ENCODE assay signal across 23 cellular contexts in the genomic region with DNA sequence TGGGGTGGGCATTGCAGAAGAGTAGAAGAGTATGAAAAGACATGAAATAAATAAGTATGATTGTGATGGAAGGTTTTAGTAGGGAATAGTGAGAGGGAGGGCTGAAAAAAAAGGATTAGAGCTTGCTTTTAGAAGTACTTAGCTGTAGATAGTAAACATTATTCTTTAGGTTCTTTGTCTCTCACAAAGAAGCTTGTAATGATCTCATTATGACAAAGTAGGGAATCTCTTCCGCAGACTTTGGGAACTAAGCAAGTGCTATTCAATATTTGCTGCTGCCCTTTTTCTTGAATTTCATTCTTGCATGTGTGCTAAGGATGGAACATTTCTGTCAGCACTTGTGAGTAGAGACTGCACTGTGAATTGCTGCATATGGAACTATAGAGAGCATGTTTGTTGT.
DNase-seq lines count a peak whose midpoint lies in the region; ATAC-seq and TF ChIP-seq lines count a peak whose summit lies in the region.
"Had no signal": no experiment of that assay in that cellular context is flagged by ENCODE, and none has a peak within 500 bp of the region (broad histone marks: within the 10 kb centered on the region; RNA-seq: fewer than 3 reads in every experiment).

No MANE protein-coding gene starts in this region.

- intact Hi-C loops in aorta (cut with DNase I), result loop anchor here in 1 of 2 donors (2.0 kb wide), 1 partner anchor 196 kb away; no protein-coding TSS in a partner anchor

- H3K79me2 ChIP-seq in ACC112 (ENCODE audit: control insufficient read depth, insufficient read depth, low read length, unreplicated experiment) (peaks cover 3% of the 10 kb centered on the region), H9 (ENCODE audit: insufficient read depth, low read length) (no peaks in the 10 kb centered on the region; the same call in 1 of the 2 replicates)

- H3K4me1 ChIP-seq in ACC112 (ENCODE audit: control insufficient read depth, insufficient read depth, low read length, unreplicated experiment) (peaks cover 73% of the 10 kb centered on the region), H9 (ENCODE audit: insufficient read depth, low read length) (no peaks in the 10 kb centered on the region), aorta (ENCODE audit: control insufficient read depth in 1 of 2, insufficient read depth in 2 of 2, low read length in 2 of 2) (peaks cover 2 to 3% of the 10 kb centered on the region in 2 donors)

- no peak overlapping the region for H3K56ac ChIP-seq in H9 (ENCODE audit: insufficient read length, low read depth, low read length)

- H3K4me2 ChIP-seq in H9 (ENCODE audit: insufficient read depth, insufficient read length, low read length), result no peak overlapping the region

- H2BK12ac ChIP-seq in H9 (ENCODE audit: insufficient read length, low read depth, low read length), result no peak overlapping the region

- H3K4ac ChIP-seq in H9 (ENCODE audit: low read depth, low read length), result no peak overlapping the region

- no peak overlapping the region for H3K4me3 Mint-ChIP-seq in H9
- H3K4me3 Mint-ChIP-seq: activated naive CD8-positive, alpha-beta T cell; IgD-negative memory B cell; naive thymus-derived CD4-positive, alpha-beta T cell; T-helper 17 cell had no signal

- no peak overlapping the region for H4K8ac ChIP-seq in H9 (replicated peaks; ENCODE audit: insufficient read length, low read depth, low read length)

- H3K27ac ChIP-seq in ACC112 (ENCODE audit: low read depth, low read length) (peak overlapping the region; percentile 85; the same call in 1 of the 2 replicates), H9 (ENCODE audit: insufficient read length, low read depth, low read length) (no peak overlapping the region), VCaP (peak overlapping the region; percentile 10; the same call in 1 of the 2 replicates), aorta (ENCODE audit: low read depth in 1 of 2, low read length in 2 of 2) (no peak overlapping the region)
- H3K27ac ChIP-seq: foreskin keratinocyte, pancreas, upper lobe of right lung had no signal

- H3K9me3 ChIP-seq in H9 (ENCODE audit: control insufficient read depth, low read depth, low read length) (no peaks in the 10 kb centered on the region), aorta (ENCODE audit: control insufficient read depth, low read length) (no peaks in the 10 kb centered on the region)
- H3K9me3 ChIP-seq: BE2C, pancreas, upper lobe of right lung had no signal

- H3K79me1 ChIP-seq in H9 (ENCODE audit: insufficient read depth, low read depth, low read length, poor library complexity, severe bottlenecking), result no peaks in the 10 kb centered on the region

- H2AFZ ChIP-seq in ACC112 (ENCODE audit: low read length, unreplicated experiment), result no peak overlapping the region
- no peak overlapping the region for H2AFZ ChIP-seq in H9 (ENCODE audit: low read length)

- H3K36me3 Mint-ChIP-seq in H9 (ENCODE audit: insufficient read depth in 1 of 3, low read depth in 3 of 3), result no peaks in the 10 kb centered on the region; a peak in 1 of 7 replicates
- H3K36me3 Mint-ChIP-seq in activated naive CD4-positive, alpha-beta T cell treated with anti-CD3 and anti-CD28 coated beads, Interleukin-2, amount 50 U/mL, for 72 hours, result no peaks in the 10 kb centered on the region
- H3K36me3 Mint-ChIP-seq: IgD-negative memory B cell had no signal

- H3K23ac ChIP-seq in H9 (ENCODE audit: insufficient read length, low read depth, low read length), result no peak overlapping the region

- H3K27me3 ChIP-seq in ACC112 (ENCODE audit: insufficient read depth, low read length), result no peaks in the 10 kb centered on the region
- H3K27me3 ChIP-seq in H9 (ENCODE audit: insufficient read depth, low read length), result no peaks in the 10 kb centered on the region
- H3K27me3 ChIP-seq in aorta (ENCODE audit: control insufficient read depth in 1 of 2, insufficient read depth in 2 of 2, low read length in 1 of 2), result no peaks in the 10 kb centered on the region
- H3K27me3 ChIP-seq: BE2C, foreskin keratinocyte, pancreas, upper lobe of right lung had no signal

- no peak overlapping the region for H3K18ac ChIP-seq in H9 (ENCODE audit: insufficient read length, low read depth, low read length)

- no peak overlapping the region for H4K91ac ChIP-seq in H9 (ENCODE audit: insufficient read length, low read depth, low read length)

- no peak overlapping the region for H2BK20ac ChIP-seq in H9 (ENCODE audit: low read depth, low read length, poor library complexity, severe bottlenecking)

- H3K27ac Mint-ChIP-seq in H9, result peak overlapping the region in 2 of 3 experiments; percentile 0 to 46; a peak in 3 of 7 replicates
- H3K27ac Mint-ChIP-seq in activated naive CD4-positive, alpha-beta T cell treated with anti-CD3 and anti-CD28 coated beads, Interleukin-2, amount 50 U/mL, for 72 hours, result no peak overlapping the region
- H3K27ac Mint-ChIP-seq: activated naive CD8-positive, alpha-beta T cell; IgD-negative memory B cell; naive thymus-derived CD4-positive, alpha-beta T cell; T-helper 17 cell had no signal

- no peak overlapping the region for H2AK5ac ChIP-seq in H9 (ENCODE audit: insufficient read length, low read length)

- H3T11ph ChIP-seq in H9 (ENCODE audit: low read length), result no peak overlapping the region

- no peaks in the 10 kb centered on the region for H3K9me3 Mint-ChIP-seq in H9
- no peaks in the 10 kb centered on the region for H3K9me3 Mint-ChIP-seq in activated naive CD4-positive, alpha-beta T cell treated with anti-CD3 and anti-CD28 coated beads, Interleukin-2, amount 50 U/mL, for 72 hours
- H3K9me3 Mint-ChIP-seq: IgD-negative memory B cell; naive thymus-derived CD4-positive, alpha-beta T cell had no signal

- peaks cover 21 to 23% of the 10 kb centered on the region in 2 experiments for H3K4me1 Mint-ChIP-seq in H9
- H3K4me1 Mint-ChIP-seq: IgD-negative memory B cell; naive thymus-derived CD4-positive, alpha-beta T cell; T-helper 17 cell had no signal

- no peak overlapping the region for H2BK120ac ChIP-seq in H9 (ENCODE audit: low read depth, low read length, poor library complexity, severe bottlenecking)

- H3K4me3 ChIP-seq in ACC112 (ENCODE audit: low read depth, low read length), result no peak overlapping the region
- no peak overlapping the region for H3K4me3 ChIP-seq in epithelial cell of esophagus (ENCODE audit: low read length)
- H3K4me3 ChIP-seq in aorta (ENCODE audit: low read length in 2 of 2), result no peak overlapping the region
- H3K4me3 ChIP-seq: pancreas, upper lobe of right lung had no signal

- no peak overlapping the region for H3K14ac ChIP-seq in H9 (ENCODE audit: insufficient read depth, low read length)

- WGBS in H9 (ENCODE audit: extremely low coverage, insufficient read length, low lambda C conversion rate), result no CpG with 5 or more reads among the region's 1 CpG
- 93 to 95% methylated on average over 1 of the region's 1 CpG for WGBS in aorta, 2 donors

- H3K9ac ChIP-seq in H9 (ENCODE audit: extremely low read depth, insufficient read length, low read length), result no peak overlapping the region

- ATAC-seq in activated naive CD4-positive, alpha-beta T cell treated with anti-CD3 and anti-CD28 coated beads, Interleukin-2, amount 50 U/mL, for 72 hours, result no peak
- ATAC-seq in aorta (ENCODE audit: low FRiP score) (no peak), HG03571 (IDR thresholded peaks at IDR 0.05; ENCODE audit: unreplicated experiment) (no peak)
- ATAC-seq: foreskin keratinocyte; naive thymus-derived CD4-positive, alpha-beta T cell; pancreas; T-helper 17 cell; upper lobe of right lung had no signal

- H2BK5ac ChIP-seq in H9 (ENCODE audit: insufficient read length, low read length), result no peak overlapping the region

- H4K5ac ChIP-seq in H9 (ENCODE audit: insufficient read length, low read depth, low read length), result no peak overlapping the region

- H3K36me3 ChIP-seq in ACC112 (ENCODE audit: insufficient read depth, low read length), result no peaks in the 10 kb centered on the region
- H3K36me3 ChIP-seq in aorta (ENCODE audit: control insufficient read depth in 1 of 2, insufficient read depth in 2 of 2, low read length in 1 of 2), result no peaks in the 10 kb centered on the region
- H3K36me3 ChIP-seq: BE2C, pancreas, upper lobe of right lung had no signal

- H3K27me3 Mint-ChIP-seq in H9 (ENCODE audit: low read depth), result no peaks in the 10 kb centered on the region
- H3K27me3 Mint-ChIP-seq: IgD-negative memory B cell, T-helper 17 cell had no signal

- no peak for TF ChIP-seq CTCF in H9 (conservative IDR thresholded peaks at IDR 0.05)
- TF ChIP-seq CTCF in VCaP (conservative IDR thresholded peaks at IDR 0.05), result no peak
- TF ChIP-seq CTCF in epithelial cell of esophagus (IDR thresholded peaks at IDR 0.05; ENCODE audit: insufficient read depth, low read depth, low read length, missing control alignments), result no peak

- no peaks in the 10 kb centered on the region for H3K23me2 ChIP-seq in H9 (ENCODE audit: insufficient read length, low read depth, low read length, poor library complexity, severe bottlenecking)

- DNase-seq in H9, result no peak
- peak; percentile 19 for DNase-seq in epithelial cell of esophagus (ENCODE audit: low read depth)
- no peak for DNase-seq in activated naive CD4-positive, alpha-beta T cell treated with anti-CD3 and anti-CD28 coated beads, Interleukin-2, amount 50 U/mL, for 72 hours (ENCODE audit: low spot score in 2 of 2)
- DNase-seq in aorta, result no peak
- no peak for DNase-seq in activated CD4-positive, alpha-beta T cell treated with anti-CD3 and anti-CD28 coated beads for 1 hour
- DNase-seq: activated CD4-positive, alpha-beta T cell treated with anti-CD3 and anti-CD28 coated beads, Interleukin-2, amount 50 U/mL, for 1 hour; BE2C; effector CD4-positive, alpha-beta T cell; foreskin keratinocyte; H7; naive thymus-derived CD4-positive, alpha-beta T cell; NCI-H2107; NCI-H510A treated with DMSO at 0.1 percent for 48 hours; pancreas; RPMI8226; substantia nigra; T-helper 17 cell; upper lobe of right lung had no signal

- H4K20me1 ChIP-seq in H9 (ENCODE audit: control insufficient read depth, insufficient read depth, insufficient read length), result no peaks in the 10 kb centered on the region

- no peak overlapping the region for H2BK15ac ChIP-seq in H9 (ENCODE audit: low read depth, low read length)

Comparison
In these comparisons a context has a peak if more than half of its experiments do, and no peak if none do; other contexts are left out.
1. H3K27ac ChIP-seq: peak in ACC112 (single experiment) and VCaP (single experiment); none in H9 (single experiment) and aorta (0 of 2).
2. H3K27ac Mint-ChIP-seq: peak in H9 (2 of 3); none in activated naive CD4-positive, alpha-beta T cell treated with anti-CD3 and anti-CD28 coated beads, Interleukin-2, amount 50 U/mL, for 72 hours (0 of 2).